Comparison of ENCODE assay signal across 10 cellular contexts in genomic region chr5:7078901-7079300, GRCh38.
DNase-seq lines count a peak whose midpoint lies in the region; ATAC-seq and TF ChIP-seq lines count a peak whose summit lies in the region.
"Had no signal": no experiment of that assay in that cellular context is flagged by ENCODE, and none has a peak within 500 bp of the region (broad histone marks: within the 10 kb centered on the region; RNA-seq: fewer than 3 reads in every experiment).

No MANE protein-coding gene starts in this region.

- H3K27ac ChIP-seq in C4-2B (no peak overlapping the region), PC-3 (ENCODE audit: low read length) (no peak overlapping the region), ascending aorta (no peak overlapping the region), coronary artery (no peak overlapping the region)
- H3K27ac ChIP-seq: prostate gland had no signal

- no peaks in the 10 kb centered on the region for H3K9me2 ChIP-seq in PC-3 (replicated peaks; ENCODE audit: low read length)

- ATAC-seq in PC-3 (no peak), GM18858 (IDR thresholded peaks at IDR 0.05; ENCODE audit: unreplicated experiment) (no peak), GM18873 (IDR thresholded peaks at IDR 0.05; ENCODE audit: low FRiP score, unreplicated experiment) (no peak)

- H3K4me2 ChIP-seq in PC-3 (ENCODE audit: low read length) = no peak overlapping the region

- H3F3A ChIP-seq in PC-3 (ENCODE audit: low read length, unreplicated experiment) = no peaks in the 10 kb centered on the region

- CTCF ChIA-PET in PC-3 (lab: Charles Lee) = no interaction called here

- TF ChIP-seq CTCF in C4-2B (conservative IDR thresholded peaks at IDR 0.05) (peak; percentile 50), PC-3 (conservative IDR thresholded peaks at IDR 0.05; ENCODE audit: low read depth, low read length) (peak; percentile 49; the same call in 1 of the 2 replicates), ascending aorta (IDR thresholded peaks at IDR 0.05) (no peak), coronary artery (IDR thresholded peaks at IDR 0.05) (no peak)

- intact Hi-C loops in PC-3 (cut with micrococcal nuclease) (no loop called here), ascending aorta (cut with DNase I) (no loop called here)

- H2AFZ ChIP-seq in PC-3 (ENCODE audit: low read length) = no peak overlapping the region

- H3K27me3 ChIP-seq in PC-3 (ENCODE audit: low read length) (peaks cover 57% of the 10 kb centered on the region), ascending aorta (no peaks in the 10 kb centered on the region)

- no peaks in the 10 kb centered on the region for H3K4me1 ChIP-seq in PC-3 (ENCODE audit: insufficient read depth, low read length)
- H3K4me1 ChIP-seq in ascending aorta = no peaks in the 10 kb centered on the region
- H3K4me1 ChIP-seq: prostate gland had no signal

- no peak overlapping the region for H3K9ac ChIP-seq in PC-3 (ENCODE audit: low read length)

- no peaks in the 10 kb centered on the region for H3K79me2 ChIP-seq in PC-3 (ENCODE audit: low read length)

- DNase-seq in HuH-7 (ENCODE audit: low spot score) = peak; percentile 4
- DNase-seq in PC-3 = peak; percentile 25
- DNase-seq in iPS-NIHi7 (ENCODE audit: extremely low spot score) = peak; percentile 58
- no peak for DNase-seq in ascending aorta (ENCODE audit: low spot score in 2 of 2)
- DNase-seq in coronary artery (ENCODE audit: low spot score) = no peak
- DNase-seq: CD4-positive, alpha-beta T cell had no signal

- BruUV-seq in PC-3 (replicated peaks; lab: Mats Ljungman, UMichigan) = no TSS peak

- no peaks in the 10 kb centered on the region for H3K9me3 ChIP-seq in PC-3 (ENCODE audit: low read length)
- no peaks in the 10 kb centered on the region for H3K9me3 ChIP-seq in ascending aorta
- H3K9me3 ChIP-seq: prostate gland had no signal

- no peaks in the 10 kb centered on the region for H4K20me1 ChIP-seq in PC-3 (ENCODE audit: low read length)

- POLR2A ChIA-PET in PC-3 (lab: Charles Lee; ENCODE audit: unreplicated experiment) = no interaction called here

- H3K36me3 ChIP-seq in PC-3 (ENCODE audit: low read depth, low read length) (no peaks in the 10 kb centered on the region), ascending aorta (no peaks in the 10 kb centered on the region)
- H3K36me3 ChIP-seq: prostate gland had no signal

- H3K4me3 ChIP-seq in PC-3 (ENCODE audit: low read length) (no peak overlapping the region), ascending aorta (no peak overlapping the region), coronary artery (no peak overlapping the region)
- H3K4me3 ChIP-seq: prostate gland had no signal

Comparison
In these comparisons a context has a peak if more than half of its experiments do, and no peak if none do; other contexts are left out.
1. CTCF ChIP-seq: peak in C4-2B (single experiment) and PC-3 (single experiment); none in ascending aorta (0 of 3) and coronary artery (single experiment).
2. DNase-seq: peak in HuH-7 (single experiment), PC-3 (single experiment) and iPS-NIHi7 (single experiment); none in ascending aorta (0 of 2) and coronary artery (single experiment).